ENCODE assay signal across 17 cellular contexts in the genomic region with DNA sequence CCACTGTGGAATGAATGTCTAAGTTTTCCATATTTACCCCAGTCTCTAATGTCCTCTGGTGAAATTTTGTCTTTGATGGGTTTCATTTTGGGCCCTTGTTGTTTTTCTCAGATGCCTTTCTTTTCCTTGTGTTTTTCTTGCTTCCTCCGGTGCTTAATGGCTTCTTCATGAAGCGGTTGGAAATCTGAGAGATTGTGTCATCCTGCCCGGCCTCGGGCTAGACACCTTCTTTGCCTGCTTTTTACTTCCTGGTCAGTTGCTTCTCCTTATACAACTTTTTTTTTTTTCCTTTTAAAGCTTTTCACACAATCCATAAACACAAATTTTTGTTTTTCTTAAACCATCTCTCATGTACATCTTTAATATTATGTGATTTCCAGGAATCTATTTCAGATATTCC. TPM values are rescaled to one million over a fixed set of nuclear protein-coding genes. Genes with fewer than 3 reads are reported as not detected.
DNase-seq lines count a peak whose midpoint lies in the region; ATAC-seq and TF ChIP-seq lines count a peak whose summit lies in the region.
"Had no signal": no experiment of that assay in that cellular context is flagged by ENCODE, and none has a peak within 500 bp of the region (broad histone marks: within the 10 kb centered on the region; RNA-seq: fewer than 3 reads in every experiment).

No MANE protein-coding gene starts in this region.

- DNase-seq in astrocyte of the spinal cord (ENCODE audit: low read depth, low spot score) (peak; percentile 22), left kidney (ENCODE audit: low read depth, low spot score) (peak; percentile 27), thoracic aorta (ENCODE audit: low spot score) (no peak), NCI-H1105 (lab: John Stamatoyannopoulos, UW) (no peak), middle frontal gyrus (ENCODE audit: extremely low spot score, low spot score) (no peak)
- DNase-seq: activated CD8-positive, alpha-beta T cell treated with anti-CD3 and anti-CD28 coated beads for 36 hours; activated T-cell treated with anti-CD3 and anti-CD28 coated beads, Interleukin-2, amount 50 U/mL, for 24 hours; BE2C; dermis blood vessel endothelial cell; DMS 273 treated with DMSO at 0.1 percent for 48 hours; naive B cell; NCI-H510A; SHP77 had no signal

- H3K9me3 ChIP-seq in HEK293 (ENCODE audit: control insufficient read depth, insufficient read depth, low read depth, low read length) = no peaks in the 10 kb centered on the region
- no peaks in the 10 kb centered on the region for H3K9me3 ChIP-seq in thoracic aorta
- H3K9me3 ChIP-seq: BE2C had no signal

- in situ Hi-C loops in astrocyte of the spinal cord (cut with HindIII; ENCODE audit: low sequenced_read_pairs) = no loop called here

- POLR2A ChIA-PET in HEK293 (lab: Yijun Ruan, JAX) = no interaction called here

- H3K4me1 ChIP-seq in HEK293 (ENCODE audit: control insufficient read depth, insufficient read depth, low read length) (peaks cover 4% of the 10 kb centered on the region; the same call in 1 of the 2 replicates), thoracic aorta (ENCODE audit: control insufficient read depth in 1 of 2, low read depth in 2 of 2) (peaks cover 37 to 92% of the 10 kb centered on the region in 2 donors)

- no peak for TF ChIP-seq CTCF in HEK293 (tag by site-specific recombination; IDR thresholded peaks at IDR 0.05)
- TF ChIP-seq CTCF in astrocyte of the spinal cord (IDR thresholded peaks at IDR 0.05; ENCODE audit: low read depth, low read length) = no peak
- no peak for TF ChIP-seq CTCF in thoracic aorta (IDR thresholded peaks at IDR 0.05)

- ATAC-seq in thoracic aorta (ENCODE audit: insufficient number of reproducible peaks, low FRiP score, low read depth) (no peak), GM21447 (IDR thresholded peaks at IDR 0.05; ENCODE audit: unreplicated experiment) (no peak), HG03139 (IDR thresholded peaks at IDR 0.05; ENCODE audit: unreplicated experiment) (no peak)
- ATAC-seq: activated CD8-positive, alpha-beta T cell treated with anti-CD3 and anti-CD28 coated beads for 36 hours; GM23338 had no signal

- H3K27ac ChIP-seq in HEK293 (ENCODE audit: extremely low read depth, low read depth, low read length) (no peak overlapping the region), thoracic aorta (peak overlapping the region; percentile 15 to 43)

- no peak overlapping the region for H3K4me3 ChIP-seq in HEK293 (ENCODE audit: low read depth, low read length)
- no peak overlapping the region for H3K4me3 ChIP-seq in astrocyte of the spinal cord (ENCODE audit: low read depth, low read length)
- H3K4me3 ChIP-seq in thoracic aorta = no peak overlapping the region
- H3K4me3 ChIP-seq: GM23338 had no signal

- CTCF ChIA-PET in HEK293 (lab: Yijun Ruan, JAX) = no interaction called here

- H3K36me3 ChIP-seq in HEK293 (ENCODE audit: control insufficient read depth in 2 of 2, insufficient read depth in 1 of 2, low read length in 2 of 2) (no peaks in the 10 kb centered on the region), thoracic aorta (no peaks in the 10 kb centered on the region)
- H3K36me3 ChIP-seq: BE2C had no signal

- no peaks in the 10 kb centered on the region for H3K27me3 ChIP-seq in thoracic aorta (replicated peaks; ENCODE audit: insufficient read depth)
- H3K27me3 ChIP-seq: BE2C had no signal

TF ChIP-seq in HEK293, 187 proteins besides CTCF, POLR2A, EP300 and RAD21:
- TF ChIP-seq ZNF544 (tag by site-specific recombination; IDR thresholded peaks at IDR 0.05) = no peak
- TF ChIP-seq ZNF335 (tag by site-specific recombination; conservative IDR thresholded peaks at IDR 0.05) = 0 out of 2 replicates have a peak, but pooled peaks have one; percentile 13

RNA-seq across cellular contexts. Expression of a gene that starts 7.1 kb away (rescaled TPM):
- total RNA-seq in thoracic aorta = 10 to 100 TPM; 41.4 to 58.4 TPM

Comparison
In these comparisons a context has a peak if more than half of its experiments do, and no peak if none do; other contexts are left out.
1. DNase-seq: peak in astrocyte of the spinal cord (single experiment) and left kidney (single experiment); none in thoracic aorta (single experiment), NCI-H1105 (single experiment) and middle frontal gyrus (single experiment).